In the genomic region with DNA sequence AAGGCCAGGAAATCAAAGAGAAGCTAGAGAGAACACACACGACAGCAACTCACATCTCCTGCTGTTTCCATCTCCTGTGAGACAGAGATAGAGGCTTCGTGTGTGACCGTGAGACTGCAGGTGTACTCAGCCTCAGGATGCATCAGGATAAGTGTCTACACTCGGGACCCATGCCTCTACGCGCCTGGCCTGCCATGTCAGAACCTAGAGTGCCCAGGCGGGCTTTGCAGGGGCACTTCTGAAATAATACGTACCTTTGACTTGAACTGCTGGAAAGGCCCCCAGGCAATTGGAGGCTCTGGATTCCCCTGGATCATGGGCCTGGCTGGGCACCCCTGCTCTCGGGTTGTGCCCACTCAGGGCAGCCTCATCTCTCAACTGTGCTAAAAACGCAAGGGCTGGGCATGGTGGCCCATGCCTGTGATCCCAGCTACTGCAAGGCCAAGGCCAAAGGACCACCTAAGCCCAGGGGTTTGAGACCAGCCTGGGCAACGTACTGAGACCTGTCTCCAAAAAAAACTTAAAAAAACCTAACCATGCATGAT, we compare ENCODE assay signal across 1 cellular context.
TF ChIP-seq lines count a peak whose summit lies in the region.

No MANE protein-coding gene starts in this region.

TF ChIP-seq in K562, 482 proteins besides CTCF, POLR2A, EP300 and RAD21:
- no peak for TF ChIP-seq ARID3B (CRISPR knock-in tag; IDR thresholded peaks at IDR 0.05; ENCODE audit: borderline replicate concordance)
- TF ChIP-seq L3MBTL2 (IDR thresholded peaks at IDR 0.05): no peak
- TF ChIP-seq BMI1 (IDR thresholded peaks at IDR 0.05; ENCODE audit: low read length): no peak
- no peak for TF ChIP-seq RFX7 (CRISPR knock-in tag; IDR thresholded peaks at IDR 0.05)
- TF ChIP-seq, protein P1, sequence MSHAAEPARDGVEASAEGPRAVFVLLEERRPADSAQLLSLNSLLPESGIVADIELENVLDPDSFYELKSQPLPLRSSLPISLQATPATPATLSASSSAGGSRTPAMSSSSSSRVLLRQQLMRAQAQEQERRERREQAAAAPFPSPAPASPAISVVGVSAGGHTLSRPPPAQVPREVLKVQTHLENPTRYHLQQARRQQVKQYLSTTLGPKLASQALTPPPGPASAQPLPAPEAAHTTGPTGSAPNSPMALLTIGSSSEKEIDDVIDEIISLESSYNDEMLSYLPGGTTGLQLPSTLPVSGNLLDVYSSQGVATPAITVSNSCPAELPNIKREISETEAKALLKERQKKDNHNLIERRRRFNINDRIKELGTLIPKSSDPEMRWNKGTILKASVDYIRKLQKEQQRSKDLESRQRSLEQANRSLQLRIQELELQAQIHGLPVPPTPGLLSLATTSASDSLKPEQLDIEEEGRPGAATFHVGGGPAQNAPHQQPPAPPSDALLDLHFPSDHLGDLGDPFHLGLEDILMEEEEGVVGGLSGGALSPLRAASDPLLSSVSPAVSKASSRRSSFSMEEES (CRISPR knock-in tag; IDR thresholded peaks at IDR 0.05): no peak
- no peak for TF ChIP-seq FOXA1 (IDR thresholded peaks at IDR 0.05; ENCODE audit: borderline replicate concordance)
- TF ChIP-seq BRD9 (IDR thresholded peaks at IDR 0.05; ENCODE audit: low read depth, partially characterized antibody): no peak
- no peak for TF ChIP-seq ZNF217 (CRISPR knock-in tag; IDR thresholded peaks at IDR 0.05)
- TF ChIP-seq ZNF165 (CRISPR knock-in tag; IDR thresholded peaks at IDR 0.05; ENCODE audit: borderline replicate concordance): no peak
- TF ChIP-seq ZNF431 (CRISPR knock-in tag; IDR thresholded peaks at IDR 0.05): no peak
- TF ChIP-seq GTF2F1 (IDR thresholded peaks at IDR 0.05; ENCODE audit: low read depth, low read length): no peak
- TF ChIP-seq NONO (IDR thresholded peaks at IDR 0.05; ENCODE audit: low read depth in 2 of 2, low read length in 1 of 2): no peak
- no peak for TF ChIP-seq SP2 (IDR thresholded peaks at IDR 0.05; ENCODE audit: extremely low read depth, low read depth, low read length, poor library complexity, severe bottlenecking)
